17 cellular contexts compared by ENCODE assay signal in the genomic region with DNA sequence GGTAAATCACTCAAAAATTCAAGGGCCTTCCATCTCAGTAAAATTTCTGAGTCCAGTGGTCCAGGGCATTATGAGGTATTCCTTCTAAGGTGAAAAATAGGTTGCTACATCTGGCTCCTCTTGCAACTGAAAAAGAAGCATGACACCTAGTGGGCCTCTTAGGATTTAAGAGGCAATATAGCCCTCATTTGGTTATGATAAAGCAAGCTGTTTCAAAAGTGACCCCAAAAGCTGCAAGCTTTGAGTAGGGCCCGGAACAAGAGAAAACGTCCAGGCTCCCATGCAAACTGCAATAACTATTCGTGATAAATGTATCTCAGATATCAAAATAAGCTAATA.
DNase-seq lines count a peak whose midpoint lies in the region; ATAC-seq and TF ChIP-seq lines count a peak whose summit lies in the region.
"Had no signal": no experiment of that assay in that cellular context is flagged by ENCODE, and none has a peak within 500 bp of the region (broad histone marks: within the 10 kb centered on the region; RNA-seq: fewer than 3 reads in every experiment).

No MANE protein-coding gene starts in this region.

- POLR2A ChIA-PET in WTC11 (lab: Charles Lee) = no interaction called here

- no peaks in the 10 kb centered on the region for H3K27me3 ChIP-seq in HUES64 (ENCODE audit: insufficient read depth, low read length)
- no peaks in the 10 kb centered on the region for H3K27me3 ChIP-seq in mesendoderm (ENCODE audit: insufficient read depth, low read length, poor library complexity)
- no peaks in the 10 kb centered on the region for H3K27me3 ChIP-seq in right cardiac atrium (ENCODE audit: control insufficient read depth, insufficient read depth)
- H3K27me3 ChIP-seq: SJCRH30 had no signal

- H3K9me3 Mint-ChIP-seq in WTC11 = peaks cover 16% of the 10 kb centered on the region

- no peak overlapping the region for H3K9ac ChIP-seq in HUES64 (ENCODE audit: low read depth, low read length)
- no peak overlapping the region for H3K9ac ChIP-seq in mesendoderm (ENCODE audit: low read length)

- no peaks in the 10 kb centered on the region for H3K79me2 ChIP-seq in mesendoderm (ENCODE audit: control insufficient read depth, insufficient read depth, low read length)

- no peak overlapping the region for H3K18ac ChIP-seq in mesendoderm (ENCODE audit: low read length)

- H3K4me3 Mint-ChIP-seq in WTC11 = no peak overlapping the region

- peak overlapping the region; percentile 88 for H3K27ac ChIP-seq in HUES64 (ENCODE audit: low read depth, low read length)
- H3K27ac ChIP-seq in mesendoderm (ENCODE audit: low read depth, low read length) = no peak overlapping the region
- H3K27ac ChIP-seq in right cardiac atrium (ENCODE audit: low read length) = no peak overlapping the region
- H3K27ac ChIP-seq: 22Rv1, SJCRH30 had no signal

- no peak overlapping the region for H2AK5ac ChIP-seq in mesendoderm (ENCODE audit: low read length)

- H3K4me3 ChIP-seq in HUES64 (ENCODE audit: low read length) (no peak overlapping the region), mesendoderm (ENCODE audit: low read length) (no peak overlapping the region), right cardiac atrium (ENCODE audit: low read length) (no peak overlapping the region)
- H3K4me3 ChIP-seq: K562, SJCRH30 had no signal

- H3K36me3 ChIP-seq in HUES64 (ENCODE audit: insufficient read depth, low read length) = no peaks in the 10 kb centered on the region
- no peaks in the 10 kb centered on the region for H3K36me3 ChIP-seq in mesendoderm (ENCODE audit: control insufficient read depth, insufficient read depth, low read length)
- H3K36me3 ChIP-seq: SJCRH30 had no signal

- H3K23ac ChIP-seq in mesendoderm (ENCODE audit: low read length) = no peak overlapping the region

- no peak overlapping the region for H3K4me2 ChIP-seq in mesendoderm (ENCODE audit: low read length)

- H2BK15ac ChIP-seq in mesendoderm (replicated peaks; ENCODE audit: low read depth) = no peak overlapping the region

- H3K79me1 ChIP-seq in mesendoderm (ENCODE audit: low read length) = no peaks in the 10 kb centered on the region

- intact Hi-C loops in right cardiac atrium (cut with DNase I) = no loop called here

- H2BK5ac ChIP-seq in mesendoderm (ENCODE audit: low read length) = no peak overlapping the region

- H3K9me3 ChIP-seq in HUES64 (ENCODE audit: insufficient read depth, low read depth, low read length) = no peaks in the 10 kb centered on the region
- H3K9me3 ChIP-seq in right cardiac atrium (ENCODE audit: control insufficient read depth, low read length) = no peaks in the 10 kb centered on the region
- H3K9me3 ChIP-seq: SJCRH30 had no signal

- H3K27ac Mint-ChIP-seq in WTC11 = no peak overlapping the region

- ATAC-seq in WTC11 (peak; percentile 84), right cardiac atrium (no peak), GM19035 (IDR thresholded peaks at IDR 0.05; ENCODE audit: unreplicated experiment) (no peak)
- ATAC-seq: K562 had no signal

- H4K8ac ChIP-seq in mesendoderm (ENCODE audit: low read depth, low read length) = no peak overlapping the region

- H3K4me1 Mint-ChIP-seq in WTC11 = peaks cover 45% of the 10 kb centered on the region

- no peak overlapping the region for H2BK120ac ChIP-seq in mesendoderm (ENCODE audit: low read depth, low read length)

- H3K4ac ChIP-seq in mesendoderm (ENCODE audit: low read depth, low read length) = no peak overlapping the region

- no peak overlapping the region for H4K5ac ChIP-seq in mesendoderm (ENCODE audit: low read length)

- peaks cover 15% of the 10 kb centered on the region for H3K36me3 Mint-ChIP-seq in WTC11

- H3K27me3 Mint-ChIP-seq in WTC11 (ENCODE audit: low read depth) = no peaks in the 10 kb centered on the region

- no peak overlapping the region for H3K56ac ChIP-seq in mesendoderm (ENCODE audit: low read length)

- H3K4me1 ChIP-seq in HUES64 (ENCODE audit: insufficient read depth, low read length) (peaks cover 31% of the 10 kb centered on the region), mesendoderm (ENCODE audit: control insufficient read depth, low read depth, low read length) (no peaks in the 10 kb centered on the region), right cardiac atrium (ENCODE audit: control insufficient read depth, insufficient read depth, low read length) (no peaks in the 10 kb centered on the region)

- 77% methylated on average over 2 of the region's 3 CpGs for WGBS in HUES64
- WGBS in mesendoderm (ENCODE audit: extremely low coverage, insufficient coverage, low lambda C conversion rate) = no CpG with 5 or more reads among the region's 3 CpGs
- WGBS in right cardiac atrium = 70% methylated on average over 3 of the region's 3 CpGs

- peak; percentile 1 for DNase-seq in DMS 273 (lab: John Stamatoyannopoulos, UW; ENCODE audit: unreplicated experiment)
- DNase-seq in DMS 273 treated with DMSO at 0.1 percent for 48 hours (lab: John Stamatoyannopoulos, UW) = no peak
- DNase-seq in WTC11 (ENCODE audit: low spot score) = no peak
- peak; percentile 56 for DNase-seq in mesendoderm
- DNase-seq in right cardiac atrium = no peak
- DNase-seq in NCI-H2171 treated with DMSO at 0.1 percent for 48 hours (lab: John Stamatoyannopoulos, UW) = no peak
- DNase-seq: GDM1, GOT3, NCI-H1105 treated with DMSO at 0.1 percent for 48 hours, NCI-H1694, NCI-H2081 treated with DMSO at 0.1 percent for 48 hours, NCI-H226 had no signal

- CTCF ChIA-PET in WTC11 (lab: Charles Lee) = interaction anchor here (0.6 to 1.8 kb wide), 10 partner anchors 9 to 286 kb away, joined by 3 to 6 read pairs (median 3); no protein-coding TSS in a partner anchor

- TF ChIP-seq CTCF in WTC11 (IDR thresholded peaks at IDR 0.05) = no peak

TF ChIP-seq in WTC11, 78 proteins besides CTCF, POLR2A, EP300 and RAD21:
- TF ChIP-seq SMAD4 (CRISPR knock-in tag; IDR thresholded peaks at IDR 0.05) = no peak
- TF ChIP-seq, protein P1, sequence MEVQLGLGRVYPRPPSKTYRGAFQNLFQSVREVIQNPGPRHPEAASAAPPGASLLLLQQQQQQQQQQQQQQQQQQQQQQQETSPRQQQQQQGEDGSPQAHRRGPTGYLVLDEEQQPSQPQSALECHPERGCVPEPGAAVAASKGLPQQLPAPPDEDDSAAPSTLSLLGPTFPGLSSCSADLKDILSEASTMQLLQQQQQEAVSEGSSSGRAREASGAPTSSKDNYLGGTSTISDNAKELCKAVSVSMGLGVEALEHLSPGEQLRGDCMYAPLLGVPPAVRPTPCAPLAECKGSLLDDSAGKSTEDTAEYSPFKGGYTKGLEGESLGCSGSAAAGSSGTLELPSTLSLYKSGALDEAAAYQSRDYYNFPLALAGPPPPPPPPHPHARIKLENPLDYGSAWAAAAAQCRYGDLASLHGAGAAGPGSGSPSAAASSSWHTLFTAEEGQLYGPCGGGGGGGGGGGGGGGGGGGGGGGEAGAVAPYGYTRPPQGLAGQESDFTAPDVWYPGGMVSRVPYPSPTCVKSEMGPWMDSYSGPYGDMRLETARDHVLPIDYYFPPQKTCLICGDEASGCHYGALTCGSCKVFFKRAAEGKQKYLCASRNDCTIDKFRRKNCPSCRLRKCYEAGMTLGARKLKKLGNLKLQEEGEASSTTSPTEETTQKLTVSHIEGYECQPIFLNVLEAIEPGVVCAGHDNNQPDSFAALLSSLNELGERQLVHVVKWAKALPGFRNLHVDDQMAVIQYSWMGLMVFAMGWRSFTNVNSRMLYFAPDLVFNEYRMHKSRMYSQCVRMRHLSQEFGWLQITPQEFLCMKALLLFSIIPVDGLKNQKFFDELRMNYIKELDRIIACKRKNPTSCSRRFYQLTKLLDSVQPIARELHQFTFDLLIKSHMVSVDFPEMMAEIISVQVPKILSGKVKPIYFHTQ (CRISPR knock-in tag; IDR thresholded peaks at IDR 0.05) = no peak
- no peak for TF ChIP-seq SOX15 (CRISPR knock-in tag; IDR thresholded peaks at IDR 0.05)
- no peak for TF ChIP-seq ZNF232 (CRISPR knock-in tag; IDR thresholded peaks at IDR 0.05)
- TF ChIP-seq, protein P2, sequence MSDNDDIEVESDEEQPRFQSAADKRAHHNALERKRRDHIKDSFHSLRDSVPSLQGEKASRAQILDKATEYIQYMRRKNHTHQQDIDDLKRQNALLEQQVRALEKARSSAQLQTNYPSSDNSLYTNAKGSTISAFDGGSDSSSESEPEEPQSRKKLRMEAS (CRISPR knock-in tag; IDR thresholded peaks at IDR 0.05) = no peak
- TF ChIP-seq, protein P3, sequence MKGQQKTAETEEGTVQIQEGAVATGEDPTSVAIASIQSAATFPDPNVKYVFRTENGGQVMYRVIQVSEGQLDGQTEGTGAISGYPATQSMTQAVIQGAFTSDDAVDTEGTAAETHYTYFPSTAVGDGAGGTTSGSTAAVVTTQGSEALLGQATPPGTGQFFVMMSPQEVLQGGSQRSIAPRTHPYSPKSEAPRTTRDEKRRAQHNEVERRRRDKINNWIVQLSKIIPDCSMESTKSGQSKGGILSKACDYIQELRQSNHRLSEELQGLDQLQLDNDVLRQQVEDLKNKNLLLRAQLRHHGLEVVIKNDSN (CRISPR knock-in tag; IDR thresholded peaks at IDR 0.05) = no peak
- no peak for TF ChIP-seq TCF7 (CRISPR knock-in tag; IDR thresholded peaks at IDR 0.05; ENCODE audit: low read depth)
- TF ChIP-seq, protein P4, sequence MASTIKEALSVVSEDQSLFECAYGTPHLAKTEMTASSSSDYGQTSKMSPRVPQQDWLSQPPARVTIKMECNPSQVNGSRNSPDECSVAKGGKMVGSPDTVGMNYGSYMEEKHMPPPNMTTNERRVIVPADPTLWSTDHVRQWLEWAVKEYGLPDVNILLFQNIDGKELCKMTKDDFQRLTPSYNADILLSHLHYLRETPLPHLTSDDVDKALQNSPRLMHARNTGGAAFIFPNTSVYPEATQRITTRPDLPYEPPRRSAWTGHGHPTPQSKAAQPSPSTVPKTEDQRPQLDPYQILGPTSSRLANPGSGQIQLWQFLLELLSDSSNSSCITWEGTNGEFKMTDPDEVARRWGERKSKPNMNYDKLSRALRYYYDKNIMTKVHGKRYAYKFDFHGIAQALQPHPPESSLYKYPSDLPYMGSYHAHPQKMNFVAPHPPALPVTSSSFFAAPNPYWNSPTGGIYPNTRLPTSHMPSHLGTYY (CRISPR knock-in tag; IDR thresholded peaks at IDR 0.05) = no peak

Comparison
In these comparisons a context has a peak if more than half of its experiments do, and no peak if none do; other contexts are left out.
1. DNase-seq: peak in DMS 273 (single experiment) and mesendoderm (single experiment); none in DMS 273 treated with DMSO at 0.1 percent for 48 hours (single experiment), WTC11 (single experiment), right cardiac atrium (0 of 3) and NCI-H2171 treated with DMSO at 0.1 percent for 48 hours (single experiment).